14 cellular contexts compared by ENCODE assay signal in genomic region chr5:130112246-130112645, GRCh38.
DNase-seq lines count a peak whose midpoint lies in the region; ATAC-seq and TF ChIP-seq lines count a peak whose summit lies in the region.
"Had no signal": no experiment of that assay in that cellular context is flagged by ENCODE, and none has a peak within 500 bp of the region (broad histone marks: within the 10 kb centered on the region; RNA-seq: fewer than 3 reads in every experiment).

No MANE protein-coding gene starts in this region.

- H3K36me3 Mint-ChIP-seq in H9 (ENCODE audit: insufficient read depth in 1 of 3, low read depth in 3 of 3): no peaks in the 10 kb centered on the region
- H3K36me3 Mint-ChIP-seq in activated T-helper 17 cell treated with anti-CD3 and anti-CD28 coated beads, Interleukin-2, amount 50 U/mL, for 72 hours (ENCODE audit: low read depth): no peaks in the 10 kb centered on the region
- H3K36me3 Mint-ChIP-seq: brain; CD4-positive, CD25-positive, alpha-beta regulatory T cell had no signal

- H4K91ac ChIP-seq in H9 (ENCODE audit: insufficient read length, low read depth, low read length): no peak overlapping the region

- H3K4me2 ChIP-seq in H9 (ENCODE audit: insufficient read depth, insufficient read length, low read length): no peak overlapping the region
- H3K4me2 ChIP-seq: SK-N-SH had no signal

- H3K9me3 Mint-ChIP-seq in H9: no peaks in the 10 kb centered on the region
- H3K9me3 Mint-ChIP-seq in activated T-helper 17 cell treated with anti-CD3 and anti-CD28 coated beads, Interleukin-2, amount 50 U/mL, for 72 hours: no peaks in the 10 kb centered on the region
- H3K9me3 Mint-ChIP-seq: activated T-helper 2 cell treated with anti-CD3 and anti-CD28 coated beads, Interferon-gamma antibody, Interleukin-2, Interleukin-4, amounts not matched to agents 10 μg/mL and 5 μg/mL and 100 μg/mL, durations not matched to agents 14 hours and 24 hours and 36 hours; brain; CD4-positive, CD25-positive, alpha-beta regulatory T cell had no signal

- H2AK5ac ChIP-seq in H9 (ENCODE audit: insufficient read length, low read length): no peak overlapping the region

- H3K79me2 ChIP-seq in H9 (ENCODE audit: insufficient read depth, low read length): no peaks in the 10 kb centered on the region

- DNase-seq in NCI-H1048 (lab: John Stamatoyannopoulos, UW) (peak; percentile 18), H9 (no peak), DMS79 treated with DMSO at 0.1 percent for 48 hours (lab: John Stamatoyannopoulos, UW) (no peak), tibial nerve (ENCODE audit: low spot score in 2 of 2) (no peak)
- DNase-seq: CD4-positive, CD25-positive, alpha-beta regulatory T cell; NCI-H1092 treated with DMSO at 0.1 percent for 48 hours; SK-N-SH had no signal

- H3K9ac ChIP-seq in H9 (ENCODE audit: extremely low read depth, insufficient read length, low read length): no peak overlapping the region
- H3K9ac ChIP-seq: SK-N-SH had no signal

- TF ChIP-seq POLR2A in tibial nerve (IDR thresholded peaks at IDR 0.05): no peak

- H3K4me1 Mint-ChIP-seq in H9: peaks cover 0 to 8% of the 10 kb centered on the region in 2 experiments; a peak in 2 of 4 replicates
- no peaks in the 10 kb centered on the region for H3K4me1 Mint-ChIP-seq in activated T-helper 17 cell treated with anti-CD3 and anti-CD28 coated beads, Interleukin-2, amount 50 U/mL, for 72 hours
- H3K4me1 Mint-ChIP-seq: CD4-positive, CD25-positive, alpha-beta regulatory T cell had no signal

- no peak overlapping the region for H2AFZ ChIP-seq in H9 (ENCODE audit: low read length)

- H2BK12ac ChIP-seq in H9 (ENCODE audit: insufficient read length, low read depth, low read length): no peak overlapping the region

- H3K9me3 ChIP-seq in H9 (ENCODE audit: control insufficient read depth, low read depth, low read length) (no peaks in the 10 kb centered on the region), tibial nerve (no peaks in the 10 kb centered on the region)
- H3K9me3 ChIP-seq: SK-N-SH, thoracic aorta had no signal

- no peak overlapping the region for H2BK5ac ChIP-seq in H9 (ENCODE audit: insufficient read length, low read length)

- no peak overlapping the region for H4K8ac ChIP-seq in H9 (replicated peaks; ENCODE audit: insufficient read length, low read depth, low read length)

- no peak overlapping the region for H4K5ac ChIP-seq in H9 (ENCODE audit: insufficient read length, low read depth, low read length)

- no peaks in the 10 kb centered on the region for H3K79me1 ChIP-seq in H9 (ENCODE audit: insufficient read depth, low read depth, low read length, poor library complexity, severe bottlenecking)

- no CpG with 5 or more reads among the region's 4 CpGs for WGBS in H9 (ENCODE audit: extremely low coverage, insufficient read length, low lambda C conversion rate)
- 89 to 90% methylated on average over 4 of the region's 4 CpGs for WGBS in tibial nerve, 2 donors

- no peak overlapping the region for H3K18ac ChIP-seq in H9 (ENCODE audit: insufficient read length, low read depth, low read length)

- H3K27ac ChIP-seq in H9 (ENCODE audit: insufficient read length, low read depth, low read length) (no peak overlapping the region), tibial nerve (no peak overlapping the region)
- H3K27ac ChIP-seq: thoracic aorta had no signal

- TF ChIP-seq CTCF in H9 (conservative IDR thresholded peaks at IDR 0.05) (no peak), tibial nerve (IDR thresholded peaks at IDR 0.05) (no peak)

- H3K23ac ChIP-seq in H9 (ENCODE audit: insufficient read length, low read depth, low read length): no peak overlapping the region

- no peaks in the 10 kb centered on the region for H3K27me3 Mint-ChIP-seq in H9 (ENCODE audit: low read depth)
- H3K27me3 Mint-ChIP-seq in activated T-helper 17 cell treated with anti-CD3 and anti-CD28 coated beads, Interleukin-2, amount 50 U/mL, for 72 hours: no peaks in the 10 kb centered on the region
- H3K27me3 Mint-ChIP-seq: brain; CD4-positive, CD25-positive, alpha-beta regulatory T cell had no signal

- H3K14ac ChIP-seq in H9 (ENCODE audit: insufficient read depth, low read length): no peak overlapping the region

- H2BK15ac ChIP-seq in H9 (ENCODE audit: low read depth, low read length): no peak overlapping the region

- no peaks in the 10 kb centered on the region for H3K36me3 ChIP-seq in tibial nerve
- H3K36me3 ChIP-seq: thoracic aorta had no signal

- ATAC-seq in GM18867 (IDR thresholded peaks at IDR 0.05; ENCODE audit: unreplicated experiment): peak; percentile 94
- peak; percentile 93 for ATAC-seq in GM21526 (IDR thresholded peaks at IDR 0.05; ENCODE audit: low FRiP score, unreplicated experiment)
- ATAC-seq in HG03060 (IDR thresholded peaks at IDR 0.05; ENCODE audit: low read depth, unreplicated experiment): peak; percentile 85
- ATAC-seq in activated T-helper 17 cell treated with anti-CD3 and anti-CD28 coated beads, Interleukin-2, amount 50 U/mL, for 72 hours (replicated peaks): no peak

- no peak overlapping the region for H3K4me3 Mint-ChIP-seq in H9
- H3K4me3 Mint-ChIP-seq in activated T-helper 17 cell treated with anti-CD3 and anti-CD28 coated beads, Interleukin-2, amount 50 U/mL, for 72 hours: no peak overlapping the region
- H3K4me3 Mint-ChIP-seq: brain; CD4-positive, CD25-positive, alpha-beta regulatory T cell had no signal

- no peak overlapping the region for H3K4ac ChIP-seq in H9 (ENCODE audit: low read depth, low read length)

- H2BK20ac ChIP-seq in H9 (ENCODE audit: low read depth, low read length, poor library complexity, severe bottlenecking): no peak overlapping the region

- H3K27ac Mint-ChIP-seq in H9: no peak overlapping the region
- H3K27ac Mint-ChIP-seq in activated T-helper 17 cell treated with anti-CD3 and anti-CD28 coated beads, Interleukin-2, amount 50 U/mL, for 72 hours: no peak overlapping the region
- H3K27ac Mint-ChIP-seq: activated T-helper 2 cell treated with anti-CD3 and anti-CD28 coated beads, Interferon-gamma antibody, Interleukin-2, Interleukin-4, amounts not matched to agents 10 μg/mL and 5 μg/mL and 100 μg/mL, durations not matched to agents 14 hours and 24 hours and 36 hours; CD4-positive, CD25-positive, alpha-beta regulatory T cell had no signal

- H3K4me1 ChIP-seq in H9 (ENCODE audit: insufficient read depth, low read length): peaks cover 2% of the 10 kb centered on the region; the same call in 1 of the 2 replicates
- H3K4me1 ChIP-seq in tibial nerve: no peaks in the 10 kb centered on the region

- no peak overlapping the region for H3T11ph ChIP-seq in H9 (ENCODE audit: low read length)

- no peaks in the 10 kb centered on the region for H3K23me2 ChIP-seq in H9 (ENCODE audit: insufficient read length, low read depth, low read length, poor library complexity, severe bottlenecking)

- no peak for TF ChIP-seq EP300 in tibial nerve (IDR thresholded peaks at IDR 0.05)

- no peaks in the 10 kb centered on the region for H3K27me3 ChIP-seq in H9 (ENCODE audit: insufficient read depth, low read length)
- no peaks in the 10 kb centered on the region for H3K27me3 ChIP-seq in tibial nerve

- H3K56ac ChIP-seq in H9 (ENCODE audit: insufficient read length, low read depth, low read length): no peak overlapping the region

- H4K20me1 ChIP-seq in H9 (ENCODE audit: control insufficient read depth, insufficient read depth, insufficient read length): no peaks in the 10 kb centered on the region

- H3K4me3 ChIP-seq in tibial nerve: no peak overlapping the region
- H3K4me3 ChIP-seq: thoracic aorta had no signal

- no peak overlapping the region for H2BK120ac ChIP-seq in H9 (ENCODE audit: low read depth, low read length, poor library complexity, severe bottlenecking)
